ENCODE assay signal across 1 cellular context in genomic region chrX:49190783-49191032, GRCh38.
A peak's percentile ranks its signal among the peaks of the same experiment; 100 is the strongest.
TF ChIP-seq lines count a peak whose summit lies in the region.

No MANE protein-coding gene starts in this region.

TF ChIP-seq in HEK293, 187 proteins besides CTCF, POLR2A, EP300 and RAD21 (continued from another document):
- peak; percentile 98 for TF ChIP-seq PRDM10 (tag by site-specific recombination; IDR thresholded peaks at IDR 0.05)
- peak; percentile 38; the same call in 1 of the 2 replicates for TF ChIP-seq KLF16 (tag by site-specific recombination; IDR thresholded peaks at IDR 0.05)
- peak; percentile 7; the same call in 1 of the 2 replicates for TF ChIP-seq ZBTB20 (tag by site-specific recombination; IDR thresholded peaks at IDR 0.05)
- peak; percentile 78 for TF ChIP-seq KLF1 (tag by site-specific recombination; IDR thresholded peaks at IDR 0.05)
- TF ChIP-seq WT1 (tag by site-specific recombination; IDR thresholded peaks at IDR 0.05), result 0 out of 2 replicates have a peak, but pooled peaks have one; percentile 10
